In the genomic region with DNA sequence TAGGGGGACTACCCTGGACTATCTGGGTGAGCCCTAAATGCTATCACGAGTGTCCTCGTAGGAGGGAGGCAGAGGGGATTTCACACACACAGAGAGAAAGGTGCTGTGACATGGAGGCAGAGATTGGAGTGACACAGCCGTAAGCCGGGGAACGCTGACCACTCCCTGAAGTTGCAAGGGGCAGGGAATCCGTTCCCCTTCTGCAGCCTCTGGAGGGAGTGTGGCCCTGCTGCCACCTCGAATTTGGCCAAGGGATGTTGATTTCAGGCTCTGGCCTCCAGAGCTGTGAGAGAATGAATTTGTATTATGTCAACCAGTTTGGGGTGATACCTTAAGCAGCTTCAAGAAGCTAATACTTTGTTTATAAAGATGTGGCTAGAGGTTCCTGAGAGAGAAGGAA, we compare ENCODE assay signal across 18 cellular contexts.
DNase-seq lines count a peak whose midpoint lies in the region; ATAC-seq and TF ChIP-seq lines count a peak whose summit lies in the region.
"Had no signal": no experiment of that assay in that cellular context is flagged by ENCODE, and none has a peak within 500 bp of the region (broad histone marks: within the 10 kb centered on the region; RNA-seq: fewer than 3 reads in every experiment).

No MANE protein-coding gene starts in this region.

- no peak overlapping the region for H3K27ac Mint-ChIP-seq in natural killer cell treated with Interleukin-12 subunit alpha and Interleukin-12 subunit beta and Interleukin-15 and Interleukin-18, amount 100 ng/mL, for 72 hours
- no peak overlapping the region for H3K27ac Mint-ChIP-seq in natural killer cell
- no peak overlapping the region for H3K27ac Mint-ChIP-seq in activated naive CD8-positive, alpha-beta T cell treated with anti-CD3 and anti-CD28 coated beads for 36 hours
- H3K27ac Mint-ChIP-seq: CD4-positive, CD25-positive, alpha-beta regulatory T cell; H9 had no signal

- H3K4me3 Mint-ChIP-seq in natural killer cell treated with Interleukin-12 subunit alpha and Interleukin-12 subunit beta and Interleukin-15 and Interleukin-18, amount 100 ng/mL, for 72 hours: no peak overlapping the region
- no peak overlapping the region for H3K4me3 Mint-ChIP-seq in natural killer cell
- H3K4me3 Mint-ChIP-seq in activated naive CD8-positive, alpha-beta T cell treated with anti-CD3 and anti-CD28 coated beads for 36 hours: no peak overlapping the region
- H3K4me3 Mint-ChIP-seq: CD4-positive, CD25-positive, alpha-beta regulatory T cell; H9 had no signal

- H3K4me1 Mint-ChIP-seq in natural killer cell treated with Interleukin-12 subunit alpha and Interleukin-12 subunit beta and Interleukin-15 and Interleukin-18, amount 100 ng/mL, for 72 hours (ENCODE audit: low read depth in 2 of 2): no peaks in the 10 kb centered on the region
- H3K4me1 Mint-ChIP-seq in natural killer cell: no peaks in the 10 kb centered on the region
- H3K4me1 Mint-ChIP-seq in activated naive CD8-positive, alpha-beta T cell treated with anti-CD3 and anti-CD28 coated beads for 36 hours: no peaks in the 10 kb centered on the region
- H3K4me1 Mint-ChIP-seq: CD4-positive, CD25-positive, alpha-beta regulatory T cell had no signal

- no peaks in the 10 kb centered on the region for H3K36me3 Mint-ChIP-seq in natural killer cell treated with Interleukin-12 subunit alpha and Interleukin-12 subunit beta and Interleukin-15 and Interleukin-18, amount 100 ng/mL, for 72 hours
- H3K36me3 Mint-ChIP-seq in natural killer cell: no peaks in the 10 kb centered on the region
- no peaks in the 10 kb centered on the region for H3K36me3 Mint-ChIP-seq in activated naive CD8-positive, alpha-beta T cell treated with anti-CD3 and anti-CD28 coated beads for 36 hours
- H3K36me3 Mint-ChIP-seq: CD4-positive, CD25-positive, alpha-beta regulatory T cell had no signal

- H3K9me3 Mint-ChIP-seq in natural killer cell treated with Interleukin-12 subunit alpha and Interleukin-12 subunit beta and Interleukin-15 and Interleukin-18, amount 100 ng/mL, for 72 hours: no peaks in the 10 kb centered on the region
- H3K9me3 Mint-ChIP-seq in natural killer cell: no peaks in the 10 kb centered on the region
- no peaks in the 10 kb centered on the region for H3K9me3 Mint-ChIP-seq in activated naive CD8-positive, alpha-beta T cell treated with anti-CD3 and anti-CD28 coated beads for 36 hours
- H3K9me3 Mint-ChIP-seq: H9 had no signal

- peaks cover 7 to 13% of the 10 kb centered on the region in 2 donors for H3K27me3 Mint-ChIP-seq in natural killer cell treated with Interleukin-12 subunit alpha and Interleukin-12 subunit beta and Interleukin-15 and Interleukin-18, amount 100 ng/mL, for 72 hours
- peaks cover 14 to 22% of the 10 kb centered on the region in 2 donors for H3K27me3 Mint-ChIP-seq in natural killer cell (ENCODE audit: low read depth in 2 of 2)
- H3K27me3 Mint-ChIP-seq in activated naive CD8-positive, alpha-beta T cell treated with anti-CD3 and anti-CD28 coated beads for 36 hours: peaks cover 29% of the 10 kb centered on the region

- TF ChIP-seq CTCF in natural killer cell (IDR thresholded peaks at IDR 0.05): no peak

- intact Hi-C loops in natural killer cell (cut with micrococcal nuclease): no loop called here

- DNase-seq in activated effector memory CD4-positive, alpha-beta T cell treated with anti-CD3 and anti-CD28 coated beads, Interleukin-2, amount 50 U/mL, for 16 hours: peak; percentile 33
- no peak for DNase-seq in activated effector memory CD4-positive, alpha-beta T cell treated with Interleukin-2 at 50 U/mL for 16 hours
- DNase-seq in natural killer cell treated with Interleukin-12 subunit alpha and Interleukin-12 subunit beta and Interleukin-15 and Interleukin-18, amount 100 ng/mL, for 72 hours (ENCODE audit: low spot score): peak; percentile 10
- DNase-seq in natural killer cell (no peak), mesenteric fat pad (ENCODE audit: low spot score) (peak; percentile 51), cerebellar cortex (ENCODE audit: low spot score) (no peak)
- no peak for DNase-seq in activated naive CD8-positive, alpha-beta T cell treated with anti-CD3 and anti-CD28 coated beads for 36 hours
- DNase-seq: 8988T; ACHN; CD4-positive, CD25-positive, alpha-beta regulatory T cell; H9; KBM-7; MV-4-11; NCI-H1436 treated with DMSO at 0.1 percent for 48 hours; NCI-H187 treated with DMSO at 0.1 percent for 48 hours; NCI-H748 treated with DMSO at 0.1 percent for 48 hours; NK-92 treated with Interleukin-12 subunit alpha and Interleukin-12 subunit beta, amount 100 ng/mL, for 24 hours had no signal

- ATAC-seq in natural killer cell treated with Interleukin-12 subunit alpha and Interleukin-12 subunit beta and Interleukin-15 and Interleukin-18, amount 100 ng/mL, for 72 hours: no peak
- ATAC-seq in natural killer cell: no peak
- ATAC-seq: PC-3 had no signal

Comparison
In these comparisons a context has a peak if more than half of its experiments do, and no peak if none do; other contexts are left out.
1. DNase-seq: peak in activated effector memory CD4-positive, alpha-beta T cell treated with anti-CD3 and anti-CD28 coated beads, Interleukin-2, amount 50 U/mL, for 16 hours (single experiment), natural killer cell treated with Interleukin-12 subunit alpha and Interleukin-12 subunit beta and Interleukin-15 and Interleukin-18, amount 100 ng/mL, for 72 hours (single experiment) and mesenteric fat pad (single experiment); none in activated effector memory CD4-positive, alpha-beta T cell treated with Interleukin-2 at 50 U/mL for 16 hours (single experiment), natural killer cell (single experiment), cerebellar cortex (single experiment) and activated naive CD8-positive, alpha-beta T cell treated with anti-CD3 and anti-CD28 coated beads for 36 hours (single experiment).